In genomic region chr12:3152892-3153291, GRCh38 we compare ENCODE assay signal across 1 cellular context.
TF ChIP-seq lines count a peak whose summit lies in the region.

No MANE protein-coding gene starts in this region.

TF ChIP-seq in WTC11, 78 proteins besides CTCF, POLR2A, EP300 and RAD21 (continued from another document):
- no peak for TF ChIP-seq ERG (CRISPR knock-in tag; IDR thresholded peaks at IDR 0.05)
- TF ChIP-seq ZSCAN18 (CRISPR knock-in tag; IDR thresholded peaks at IDR 0.05) = no peak
- TF ChIP-seq PRRX2 (CRISPR knock-in tag; IDR thresholded peaks at IDR 0.05) = no peak
